Comparison of ENCODE assay signal across 17 cellular contexts in the genomic region with DNA sequence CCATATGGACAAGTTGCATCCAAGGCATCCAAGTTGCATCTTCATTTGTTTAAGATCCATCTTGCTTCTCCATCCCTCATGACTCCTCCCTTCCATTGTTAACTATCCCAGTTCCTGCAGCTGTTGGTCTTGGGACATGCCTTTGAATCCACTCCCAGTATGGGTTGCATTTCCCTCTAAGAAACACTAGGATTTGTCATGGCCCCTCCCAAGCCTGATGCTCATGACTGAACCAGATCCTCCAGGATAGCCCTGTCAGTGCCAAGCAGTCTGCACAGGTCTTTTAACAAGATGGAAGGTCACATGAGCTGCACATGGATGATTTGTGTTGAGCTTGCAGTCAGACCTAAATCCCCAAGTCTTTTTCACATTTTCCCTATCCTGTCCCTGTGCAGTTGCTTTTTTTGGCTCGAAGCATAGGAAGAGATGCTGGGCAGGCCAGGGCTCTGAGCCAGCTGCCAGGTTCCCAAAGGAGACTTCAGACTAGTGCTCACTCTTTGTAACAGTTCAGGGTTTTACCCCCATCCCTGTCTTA. TPM values are rescaled to one million over a fixed set of nuclear protein-coding genes. Genes with fewer than 3 reads are reported as not detected.
DNase-seq lines count a peak whose midpoint lies in the region; ATAC-seq and TF ChIP-seq lines count a peak whose summit lies in the region.
"Had no signal": no experiment of that assay in that cellular context is flagged by ENCODE, and none has a peak within 500 bp of the region (broad histone marks: within the 10 kb centered on the region; RNA-seq: fewer than 3 reads in every experiment).

No MANE protein-coding gene starts in this region.

- peaks cover 23% of the 10 kb centered on the region for H3K4me1 ChIP-seq in GM23248 (ENCODE audit: insufficient read depth)

- H3K4me3 ChIP-seq in GM23248 = no peak overlapping the region
- H3K4me3 ChIP-seq: gastrocnemius medialis, stomach had no signal

- no peak overlapping the region for H3K4me2 ChIP-seq in GM23248 (ENCODE audit: unreplicated experiment)

- peaks cover 45% of the 10 kb centered on the region for H3K4me1 Mint-ChIP-seq in brain

- H3F3A ChIP-seq in GM23248 (ENCODE audit: insufficient read depth) = 0 out of 2 replicates have a peak, but pooled peaks cover 5% of the 10 kb centered on the region

- ATAC-seq in GM21576 (IDR thresholded peaks at IDR 0.05; ENCODE audit: unreplicated experiment) (no peak), GM19452 (IDR thresholded peaks at IDR 0.05; ENCODE audit: unreplicated experiment) (no peak), HG03571 (IDR thresholded peaks at IDR 0.05; ENCODE audit: unreplicated experiment) (no peak)
- ATAC-seq in activated CD4-positive, CD25-positive, alpha-beta regulatory T cell treated with anti-CD3 and anti-CD28 coated beads, Interleukin-2, amount 50 U/mL, for 24 hours = no peak
- ATAC-seq: gastrocnemius medialis; naive thymus-derived CD8-positive, alpha-beta T cell had no signal

- TF ChIP-seq CTCF in brain (conservative IDR thresholded peaks at IDR 0.05) = no peak

- no peaks in the 10 kb centered on the region for H3K9me2 ChIP-seq in GM23248 (ENCODE audit: insufficient read depth)

- no peaks in the 10 kb centered on the region for H3K27me3 ChIP-seq in GM23248 (replicated peaks; ENCODE audit: insufficient read depth)
- H3K27me3 ChIP-seq: gastrocnemius medialis, stomach had no signal

- H4K20me1 ChIP-seq in GM23248 (ENCODE audit: insufficient read depth) = no peaks in the 10 kb centered on the region

- WGBS in GM23248 (ENCODE audit: low coverage in 1 of 2, low lambda C conversion rate in 2 of 2, missing lambda C conversion rate in 2 of 2), 2 experiments = 52 to 60% methylated on average over 1 of the region's 1 CpG

- peaks cover 15% of the 10 kb centered on the region for H3K27me3 Mint-ChIP-seq in brain
- H3K27me3 Mint-ChIP-seq: activated CD4-positive, alpha-beta T cell treated with anti-CD3 and anti-CD28 coated beads, Interleukin-2, amount 10 ng/mL, durations not matched to agents 24 days and 14 days; naive thymus-derived CD8-positive, alpha-beta T cell had no signal

- peak overlapping the region in 4 of 5 experiments; percentile 57 to 74 (median 62) for H3K27ac Mint-ChIP-seq in brain
- H3K27ac Mint-ChIP-seq: activated CD4-positive, alpha-beta T cell treated with anti-CD3 and anti-CD28 coated beads, Interleukin-2, amount 10 ng/mL, durations not matched to agents 24 days and 14 days had no signal

- H3K27ac ChIP-seq in GM23248 = no peak overlapping the region
- H3K27ac ChIP-seq: gastrocnemius medialis, stomach had no signal

- no peaks in the 10 kb centered on the region; the same call in 1 of the 2 replicates for H3K36me3 ChIP-seq in GM23248 (ENCODE audit: low read depth)

- H2AFZ ChIP-seq in GM23248 = no peak overlapping the region

- in situ Hi-C loops in GM23248 (cut with MboI) = no loop called here

- peaks cover 20% of the 10 kb centered on the region for H3K36me3 Mint-ChIP-seq in brain

- peak overlapping the region in 4 of 5 experiments; percentile 4 to 69 (median 30) for H3K4me3 Mint-ChIP-seq in brain
- H3K4me3 Mint-ChIP-seq: activated CD4-positive, alpha-beta T cell treated with anti-CD3 and anti-CD28 coated beads, Interleukin-2, amount 10 ng/mL, durations not matched to agents 24 days and 14 days; naive thymus-derived CD8-positive, alpha-beta T cell had no signal

- H3K79me2 ChIP-seq in GM23248 (ENCODE audit: insufficient read depth) = peaks cover 62% of the 10 kb centered on the region

- no peaks in the 10 kb centered on the region for H3K9me3 ChIP-seq in GM23248 (ENCODE audit: low read depth)
- H3K9me3 ChIP-seq: gastrocnemius medialis, stomach had no signal

- H3K9me3 Mint-ChIP-seq in brain = no peaks in the 10 kb centered on the region
- H3K9me3 Mint-ChIP-seq: activated CD4-positive, alpha-beta T cell treated with anti-CD3 and anti-CD28 coated beads, Interleukin-2, amount 10 ng/mL, durations not matched to agents 24 days and 14 days; naive thymus-derived CD8-positive, alpha-beta T cell had no signal

- H3K9ac ChIP-seq in GM23248 = no peak overlapping the region

- peak; percentile 30 for DNase-seq in AG08396 (ENCODE audit: low spot score)
- DNase-seq in GM23248 = peak; percentile 57
- peak; percentile 40 to 57 for DNase-seq in lung microvascular endothelial cell (ENCODE audit: low read depth in 2 of 2)
- DNase-seq: activated CD4-positive, alpha-beta T cell treated with anti-CD3 and anti-CD28 coated beads, Interleukin-2, amount 10 ng/mL, durations not matched to agents 24 days and 14 days; activated naive CD4-positive, alpha-beta T cell treated with anti-CD3 and anti-CD28 coated beads, Interleukin-2, amount 50 U/mL, for 16 hours; effector CD8-positive, alpha-beta T cell; Kasumi-1; naive thymus-derived CD8-positive, alpha-beta T cell; NCI-H1417 treated with DMSO at 0.1 percent for 48 hours; NCI-H2227 treated with DMSO at 0.1 percent for 48 hours; stomach had no signal

RNA-seq across cellular contexts. Expression of gene PPP2R5D, which starts 4.2 kb away (rescaled TPM):
- 39.1 and 42.7 TPM in 2 replicates for total RNA-seq in GM23248 (2014; rRNA removed; shearing (Covaris generic))
- polyA plus RNA-seq in GM23248 (2016; fragmentation: Nextera tagmentation; extraction: Ambion mirVana) (40.7 and 41.4 TPM in 2 replicates), brain (ENCODE audit: insufficient read depth, low read depth, low replicate concordance) (120 TPM)
- 19.2 and 22.0 TPM in 2 replicates for total RNA-seq in lung microvascular endothelial cell

RNA-seq across cellular contexts. Expression of gene PEX6, which starts 9.6 kb away (rescaled TPM):
- 44.2 and 51.1 TPM in 2 replicates for total RNA-seq in GM23248 (2014; rRNA removed; shearing (Covaris generic))
- polyA plus RNA-seq in GM23248 (2016; fragmentation: Nextera tagmentation; extraction: Ambion mirVana) (12.5 and 12.7 TPM in 2 replicates), brain (ENCODE audit: insufficient read depth, low read depth, low replicate concordance) (69.7 TPM)
- 6.3 and 19.2 TPM in 2 replicates for total RNA-seq in lung microvascular endothelial cell

RNA-seq across cellular contexts. Expression of gene MEA1, which starts 25.2 kb away (rescaled TPM):
- 83.1 and 100 TPM in 2 replicates for total RNA-seq in GM23248 (2014; rRNA removed; shearing (Covaris generic))
- polyA plus RNA-seq in GM23248 (2016; fragmentation: Nextera tagmentation; extraction: Ambion mirVana) (171 and 175 TPM in 2 replicates), brain (ENCODE audit: insufficient read depth, low read depth, low replicate concordance) (256 TPM)
- total RNA-seq in lung microvascular endothelial cell = 33.3 and 47.0 TPM in 2 replicates

RNA-seq across cellular contexts. Expression of gene KLHDC3, which starts 25.5 kb away (rescaled TPM):
- total RNA-seq in GM23248 (2014; rRNA removed; shearing (Covaris generic)) = 124 and 129 TPM in 2 replicates
- polyA plus RNA-seq in GM23248 (2016; fragmentation: Nextera tagmentation; extraction: Ambion mirVana) (94.3 and 95.4 TPM in 2 replicates), brain (ENCODE audit: insufficient read depth, low read depth, low replicate concordance) (379 TPM)
- 104 and 126 TPM in 2 replicates for total RNA-seq in lung microvascular endothelial cell

RNA-seq across cellular contexts. Expression of gene GNMT, which starts 28.0 kb away (rescaled TPM):
- total RNA-seq in GM23248 (2014; rRNA removed; shearing (Covaris generic)) = not detected in 2 replicates
- not detected in 2 replicates for polyA plus RNA-seq in GM23248 (2016; fragmentation: Nextera tagmentation; extraction: Ambion mirVana)
- polyA plus RNA-seq in brain (ENCODE audit: insufficient read depth, low read depth, low replicate concordance) = 0.32 TPM
- total RNA-seq in lung microvascular endothelial cell = under 0.01 TPM in 1 of 2 replicates, not detected in the other
